Comparison of ENCODE assay signal across 17 cellular contexts in genomic region chr19:47479701-47480503, GRCh38. TPM values are rescaled to one million over a fixed set of nuclear protein-coding genes. Genes with fewer than 3 reads are reported as not detected.
DNase-seq lines count a peak whose midpoint lies in the region; ATAC-seq and TF ChIP-seq lines count a peak whose summit lies in the region.
"Had no signal": no experiment of that assay in that cellular context is flagged by ENCODE, and none has a peak within 500 bp of the region (broad histone marks: within the 10 kb centered on the region; RNA-seq: fewer than 3 reads in every experiment).

No MANE protein-coding gene starts in this region.

- H3K4me1 ChIP-seq in hepatocyte (ENCODE audit: insufficient read depth) = peaks cover 5% of the 10 kb centered on the region
- H3K4me1 ChIP-seq: pancreas had no signal

- no peaks in the 10 kb centered on the region for H3K79me2 ChIP-seq in hepatocyte

- H2AFZ ChIP-seq in hepatocyte = no peak overlapping the region

- H3K27me3 ChIP-seq in hepatocyte = no peaks in the 10 kb centered on the region
- H3K27me3 ChIP-seq: pancreas, transverse colon had no signal

- DNase-seq in NCI-H146 (lab: John Stamatoyannopoulos, UW) = peak; percentile 56
- no peak for DNase-seq in NCI-H146 treated with DMSO at 0.1 percent for 48 hours (lab: John Stamatoyannopoulos, UW; ENCODE audit: unreplicated experiment)
- peak; percentile 13 for DNase-seq in astrocyte of the spinal cord (ENCODE audit: low read depth, low spot score)
- no peak for DNase-seq in hepatocyte (ENCODE audit: low spot score)
- no peak for DNase-seq in retinal pigment epithelial cell (ENCODE audit: low read depth)
- no peak for DNase-seq in NOMO-1 treated with dmso at 0.1 percent for 144 hours (lab: John Stamatoyannopoulos, UW; ENCODE audit: unreplicated experiment)
- DNase-seq in NK-92 treated with Interleukin-12 subunit alpha and Interleukin-12 subunit beta, amount 100 ng/mL, for 24 hours (lab: John Stamatoyannopoulos, UW) = no peak
- DNase-seq: 8988T; activated B cell treated with CpG ODN at 0.5 μM for 24 hours; activated CD8-positive, alpha-beta memory T cell treated with anti-CD3 and anti-CD28 coated beads, Interleukin-2, amount 50 U/mL, for 4 hours; Karpas-422; NCI-H2029 treated with DMSO at 0.1 percent for 48 hours; transverse colon had no signal

- WGBS in hepatocyte (ENCODE audit: low lambda C conversion rate, missing lambda C conversion rate) = 5% methylated on average over 12 of the region's 39 CpGs

- ATAC-seq in GM18498 (IDR thresholded peaks at IDR 0.05; ENCODE audit: unreplicated experiment) = no peak
- ATAC-seq: pancreas, SK-N-SH treated with all-trans-retinoic acid at 6 μM for 48 hours had no signal

- in situ Hi-C loops in astrocyte of the spinal cord (cut with HindIII; ENCODE audit: low sequenced_read_pairs) = no loop called here

- H3K27ac ChIP-seq in hepatocyte = no peak overlapping the region
- H3K27ac ChIP-seq: pancreas, transverse colon had no signal

- H3K4me2 ChIP-seq in hepatocyte = peak overlapping the region; percentile 57

- H4K20me1 ChIP-seq in hepatocyte (ENCODE audit: insufficient read depth, poor library complexity, severe bottlenecking) = no peaks in the 10 kb centered on the region

- no peaks in the 10 kb centered on the region for H3K9me3 ChIP-seq in hepatocyte (ENCODE audit: low read depth)
- H3K9me3 ChIP-seq: pancreas, transverse colon had no signal

- H3K9me2 ChIP-seq in hepatocyte (replicated peaks; ENCODE audit: insufficient read depth) = no peaks in the 10 kb centered on the region

- TF ChIP-seq CTCF in astrocyte of the spinal cord (IDR thresholded peaks at IDR 0.05; ENCODE audit: low read depth, low read length) (no peak), hepatocyte (IDR thresholded peaks at IDR 0.05; ENCODE audit: poor library complexity) (no peak), retinal pigment epithelial cell (conservative IDR thresholded peaks at IDR 0.05; ENCODE audit: low read depth, low read length) (no peak)

- H3K4me3 ChIP-seq in astrocyte of the spinal cord (ENCODE audit: low read depth, low read length) (peak overlapping the region; percentile 13), hepatocyte (no peak overlapping the region), retinal pigment epithelial cell (ENCODE audit: low read length) (peak overlapping the region; percentile 21)
- H3K4me3 ChIP-seq: pancreas, transverse colon had no signal

- no peaks in the 10 kb centered on the region for H3K36me3 ChIP-seq in hepatocyte (replicated peaks; ENCODE audit: insufficient read depth, low read depth)
- H3K36me3 ChIP-seq: pancreas, transverse colon had no signal

RNA-seq across cellular contexts. Expression of gene KPTN, which starts 4.1 kb away (rescaled TPM):
- 8.3 and 10.1 TPM in 2 replicates for total RNA-seq in hepatocyte
- polyA plus RNA-seq in hepatocyte = 22.6 and 25.4 TPM in 2 replicates

RNA-seq across cellular contexts. Expression of gene SLC8A2, which starts 8.2 kb away (rescaled TPM):
- 1.1 and 1.2 TPM in 2 replicates for total RNA-seq in hepatocyte
- polyA plus RNA-seq in hepatocyte = 0.24 and 0.40 TPM in 2 replicates
- total RNA-seq: activated B cell treated with CpG ODN at 0.5 μM for 24 hours, glomerular endothelial cell had no signal

RNA-seq across cellular contexts. Expression of gene NAPA, which starts 35.0 kb away (rescaled TPM):
- total RNA-seq in hepatocyte = 89.8 and 106 TPM in 2 replicates
- 192 and 229 TPM in 2 replicates for polyA plus RNA-seq in hepatocyte

Comparison
In these comparisons a context has a peak if more than half of its experiments do, and no peak if none do; other contexts are left out.
1. DNase-seq: peak in NCI-H146 (single experiment) and astrocyte of the spinal cord (single experiment); none in NCI-H146 treated with DMSO at 0.1 percent for 48 hours (single experiment), hepatocyte (single experiment), retinal pigment epithelial cell (single experiment), NOMO-1 treated with dmso at 0.1 percent for 144 hours (single experiment) and NK-92 treated with Interleukin-12 subunit alpha and Interleukin-12 subunit beta, amount 100 ng/mL, for 24 hours (single experiment).